8 cellular contexts compared by ENCODE assay signal in genomic region chr1:221994274-221994698, GRCh38.
A peak's percentile ranks its signal among the peaks of the same experiment; 100 is the strongest.
DNase-seq lines count a peak whose midpoint lies in the region; ATAC-seq and TF ChIP-seq lines count a peak whose summit lies in the region.

No MANE protein-coding gene starts in this region.

- H3K4me3 ChIP-seq in epithelial cell of esophagus (ENCODE audit: low read length) (no peak overlapping the region), H7 (ENCODE audit: insufficient read depth, low read depth, low read length) (no peak overlapping the region)

- H3K27me3 Mint-ChIP-seq in type B pancreatic cell, result no peaks in the 10 kb centered on the region

- DNase-seq in AG20443 (ENCODE audit: low spot score) (peak; percentile 48), epithelial cell of esophagus (ENCODE audit: low read depth) (peak; percentile 75), NCI-H2081 (lab: John Stamatoyannopoulos, UW) (no peak), HUDEP-2 (lab: John Stamatoyannopoulos, UW; ENCODE audit: unreplicated experiment in 76 of 76) (no peak), H7 (no peak), type B pancreatic cell (ENCODE audit: extremely low spot score, unreplicated experiment) (no peak)

- ATAC-seq in GM21360 (IDR thresholded peaks at IDR 0.05; ENCODE audit: unreplicated experiment) (peak; percentile 68), HG03571 (IDR thresholded peaks at IDR 0.05; ENCODE audit: unreplicated experiment) (peak; percentile 50)

- H3K36me3 Mint-ChIP-seq in type B pancreatic cell, result no peaks in the 10 kb centered on the region

- no peaks in the 10 kb centered on the region for H3K36me3 ChIP-seq in H7 (replicated peaks; ENCODE audit: control insufficient read depth, insufficient read depth, low read length)

- H3K27me3 ChIP-seq in H7 (ENCODE audit: control insufficient read depth, insufficient read depth, low read length), result no peaks in the 10 kb centered on the region

- TF ChIP-seq CTCF in epithelial cell of esophagus (IDR thresholded peaks at IDR 0.05; ENCODE audit: insufficient read depth, low read depth, low read length, missing control alignments) (no peak), type B pancreatic cell (conservative IDR thresholded peaks at IDR 0.05) (no peak)

- no peak overlapping the region for H3K27ac Mint-ChIP-seq in type B pancreatic cell

- no peaks in the 10 kb centered on the region for H3K4me1 Mint-ChIP-seq in type B pancreatic cell (ENCODE audit: unreplicated experiment)

- H3K4me3 Mint-ChIP-seq in type B pancreatic cell, result no peak overlapping the region

- H3K9me3 Mint-ChIP-seq in type B pancreatic cell, result no peaks in the 10 kb centered on the region

Comparison
In these comparisons a context has a peak if more than half of its experiments do, and no peak if none do; other contexts are left out.
1. DNase-seq: peak in AG20443 (single experiment) and epithelial cell of esophagus (single experiment); none in NCI-H2081 (0 of 2), HUDEP-2 (0 of 76), H7 (single experiment) and type B pancreatic cell (single experiment).